ENCODE assay signal across 8 cellular contexts in the genomic region with DNA sequence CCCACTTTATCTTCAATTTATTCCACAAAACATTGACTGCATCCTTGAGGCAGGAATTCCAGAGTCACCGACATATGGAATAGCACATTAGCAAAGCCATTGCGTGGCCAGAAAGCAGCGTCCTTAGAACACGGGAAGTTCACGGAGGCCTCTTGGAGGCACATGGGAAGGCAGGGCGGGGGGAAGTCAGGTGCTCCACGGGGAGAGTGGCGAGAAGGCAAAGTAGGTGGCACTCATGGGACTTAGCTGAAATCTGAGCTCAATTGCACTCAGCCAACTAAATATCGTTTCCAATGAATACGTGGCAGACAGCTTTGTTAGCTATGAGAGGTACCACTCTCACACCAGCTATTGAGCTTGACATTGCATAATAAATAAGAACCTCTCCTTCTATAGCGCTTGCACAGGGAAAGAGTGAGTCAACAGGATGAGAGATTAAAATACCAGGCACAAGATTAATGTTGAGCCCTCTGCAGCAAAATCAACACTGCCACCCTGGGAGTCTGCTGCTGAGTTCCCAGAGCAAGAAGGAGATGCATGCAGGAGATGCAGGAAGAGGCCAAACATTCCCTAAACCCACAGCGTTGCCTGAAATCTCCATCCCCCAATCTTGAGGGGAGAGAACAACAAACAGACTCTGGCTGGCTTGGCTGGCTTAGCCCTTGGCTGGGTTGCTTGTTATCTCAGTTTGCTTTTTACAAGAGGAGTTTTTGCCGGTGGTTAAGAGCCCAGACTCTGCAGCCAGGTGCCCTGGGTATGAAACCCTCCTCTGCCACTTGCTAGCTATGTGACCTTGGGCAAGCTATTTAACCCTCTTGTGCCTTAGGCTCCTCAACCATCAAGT.
DNase-seq lines count a peak whose midpoint lies in the region; ATAC-seq lines count a peak whose summit lies in the region.

No MANE protein-coding gene starts in this region.

- ATAC-seq in HG02981 (IDR thresholded peaks at IDR 0.05; ENCODE audit: unreplicated experiment) (no peak), HG03442 (IDR thresholded peaks at IDR 0.05; ENCODE audit: unreplicated experiment) (no peak), GM19452 (IDR thresholded peaks at IDR 0.05; ENCODE audit: unreplicated experiment) (no peak)

- DNase-seq in GM04504 (ENCODE audit: low read depth) (peak; percentile 95), NCI-H2227 treated with DMSO at 0.1 percent for 48 hours (lab: John Stamatoyannopoulos, UW) (peak; percentile 3), dedifferentiated amniotic fluid mesenchymal stem cell (ENCODE audit: extremely low spot score) (peak; percentile 89), pons (ENCODE audit: low spot score) (peak; percentile 11), HUDEP-2 (lab: John Stamatoyannopoulos, UW; ENCODE audit: unreplicated experiment in 76 of 76) (no peak)

Comparison
In these comparisons a context has a peak if more than half of its experiments do, and no peak if none do; other contexts are left out.
1. DNase-seq: peak in GM04504 (single experiment), NCI-H2227 treated with DMSO at 0.1 percent for 48 hours (single experiment), dedifferentiated amniotic fluid mesenchymal stem cell (single experiment) and pons (single experiment); none in HUDEP-2 (0 of 76).